ENCODE assay signal across 8 cellular contexts in the genomic region with DNA sequence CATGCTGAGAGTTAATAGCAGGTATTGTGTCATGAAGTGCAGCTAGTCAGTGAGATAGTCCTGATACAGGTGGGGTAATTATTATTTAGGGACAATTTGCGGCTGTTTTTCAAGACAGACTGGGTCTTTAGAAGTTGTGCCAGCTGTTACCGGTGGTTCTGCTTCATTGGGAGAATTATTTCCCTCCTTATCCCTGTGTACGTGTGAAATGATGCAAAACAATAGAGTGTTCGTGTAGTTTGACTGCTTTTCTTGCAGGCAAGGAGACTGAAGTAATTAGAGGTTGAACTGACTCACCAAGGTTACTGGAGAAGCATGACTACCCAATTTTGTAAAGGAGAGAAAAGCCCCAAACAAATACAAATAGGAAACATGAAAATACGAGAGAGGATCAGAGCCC.
DNase-seq lines count a peak whose midpoint lies in the region; ATAC-seq and TF ChIP-seq lines count a peak whose summit lies in the region.

No MANE protein-coding gene starts in this region.

- H3K4me3 ChIP-seq in Caco-2 (ENCODE audit: low read depth, low read length): no peak overlapping the region
- peak overlapping the region; percentile 76 for H3K4me3 ChIP-seq in osteoblast (ENCODE audit: insufficient read depth, low read length)
- no peak overlapping the region for H3K4me3 ChIP-seq in ovary

- POLR2A ChIA-PET in Caco-2 (lab: Charles Lee): interaction anchor here (1.4 kb wide), 1 partner anchor 102 kb away, joined by 13 read pairs; a partner anchor contains a TSS

- no peaks in the 10 kb centered on the region for H3K79me2 ChIP-seq in osteoblast (ENCODE audit: insufficient read depth, low read length)

- TF ChIP-seq EP300 in ovary (IDR thresholded peaks at IDR 0.05): no peak

- ATAC-seq in HG02840 (IDR thresholded peaks at IDR 0.05; ENCODE audit: low FRiP score, unreplicated experiment): no peak

- TF ChIP-seq CTCF in Caco-2 (IDR thresholded peaks at IDR 0.05; ENCODE audit: insufficient read depth in 1 of 2, low read depth in 1 of 2, low read length in 1 of 2, severe bottlenecking in 1 of 2, unreplicated experiment in 1 of 2): no peak
- no peak for TF ChIP-seq CTCF in endothelial cell (IDR thresholded peaks at IDR 0.05; ENCODE audit: unreplicated experiment)
- TF ChIP-seq CTCF in osteoblast (IDR thresholded peaks at IDR 0.05; ENCODE audit: extremely low read depth, low read depth, low read length): no peak
- TF ChIP-seq CTCF in ovary (IDR thresholded peaks at IDR 0.05): no peak

- peak overlapping the region; percentile 88 for H3K4me3 Mint-ChIP-seq in Caco-2 (ENCODE audit: unreplicated experiment)
- H3K4me3 Mint-ChIP-seq in endothelial cell (ENCODE audit: unreplicated experiment): no peak overlapping the region

- H3K27me3 ChIP-seq in Caco-2 (replicated peaks; ENCODE audit: control insufficient read depth, insufficient read depth, low read length) (no peaks in the 10 kb centered on the region), osteoblast (ENCODE audit: insufficient read depth, low read length) (no peaks in the 10 kb centered on the region), ovary (no peaks in the 10 kb centered on the region)

- no peaks in the 10 kb centered on the region for H3K27me3 Mint-ChIP-seq in Caco-2 (ENCODE audit: insufficient read depth, unreplicated experiment)
- H3K27me3 Mint-ChIP-seq in endothelial cell (ENCODE audit: unreplicated experiment): peaks cover 14% of the 10 kb centered on the region

- intact Hi-C loops in Caco-2 (cut with micrococcal nuclease; ENCODE audit: unreplicated experiment) (loop anchor here (2.0 to 5.0 kb wide), 3 partner anchors 51 to 179 kb away; no protein-coding TSS in a partner anchor), ovary (cut with DNase I) (loop anchor here in 1 of 4 donors (5.0 to 10.0 kb wide), 2 partner anchors 101 to 157 kb away; a partner anchor contains a TSS)

- no peaks in the 10 kb centered on the region for H3K36me3 ChIP-seq in Caco-2 (ENCODE audit: control insufficient read depth, insufficient read depth, low read length)
- H3K36me3 ChIP-seq in osteoblast (ENCODE audit: insufficient read depth, low read length): no peaks in the 10 kb centered on the region
- H3K36me3 ChIP-seq in ovary: no peaks in the 10 kb centered on the region

- H3K36me3 Mint-ChIP-seq in Caco-2 (ENCODE audit: insufficient read depth, unreplicated experiment) (peaks cover 8% of the 10 kb centered on the region), endothelial cell (ENCODE audit: low read depth, unreplicated experiment) (no peaks in the 10 kb centered on the region)

- 23 to 27% (median 26%) methylated on average over 5 of the region's 5 CpGs for WGBS in ovary, 3 donors

- H3K27ac ChIP-seq in osteoblast (ENCODE audit: low read depth, low read length) (peak overlapping the region; percentile 100), ovary (peak overlapping the region in 1 of 2 donors; percentile 6)

- CTCF ChIA-PET in Caco-2 (lab: Charles Lee): interaction anchor here (1.3 kb wide), 1 partner anchor 62 kb away, joined by 4 read pairs; no protein-coding TSS in a partner anchor

- no TSS peak for BruUV-seq in Caco-2 (replicated peaks; lab: Mats Ljungman, UMichigan)

- no peaks in the 10 kb centered on the region for H3K9me3 ChIP-seq in Caco-2
- H3K9me3 ChIP-seq in osteoblast (ENCODE audit: low read depth, low read length): no peaks in the 10 kb centered on the region
- no peaks in the 10 kb centered on the region for H3K9me3 ChIP-seq in ovary

- H3K9me3 Mint-ChIP-seq in Caco-2 (ENCODE audit: unreplicated experiment) (peaks cover 14% of the 10 kb centered on the region), endothelial cell (ENCODE audit: unreplicated experiment) (no peaks in the 10 kb centered on the region)

- no peak for DNase-seq in Caco-2
- peak; percentile 18 for DNase-seq in NCI-H146 (lab: John Stamatoyannopoulos, UW)
- no peak for DNase-seq in endothelial cell (ENCODE audit: low spot score)
- peak; percentile 81 for DNase-seq in osteoblast (ENCODE audit: insufficient read length, low spot score, missing footprints)
- DNase-seq in DMS153 (lab: John Stamatoyannopoulos, UW): no peak
- DNase-seq in ovary: no peak
- DNase-seq in NCI-H1092 (lab: John Stamatoyannopoulos, UW): no peak

- H4K20me1 ChIP-seq in osteoblast (ENCODE audit: insufficient read depth, low read length): no peaks in the 10 kb centered on the region

- H3K4me1 ChIP-seq in Caco-2 (peaks cover 13% of the 10 kb centered on the region; the same call in 1 of the 2 replicates), osteoblast (ENCODE audit: insufficient read depth, low read length) (peaks cover 41% of the 10 kb centered on the region), ovary (ENCODE audit: insufficient read depth) (no peaks in the 10 kb centered on the region)

- H3K4me1 Mint-ChIP-seq in Caco-2 (ENCODE audit: low read depth, unreplicated experiment) (peaks cover 8% of the 10 kb centered on the region), endothelial cell (ENCODE audit: unreplicated experiment) (peaks cover 20% of the 10 kb centered on the region)

- peak overlapping the region; percentile 99 for H3K4me2 ChIP-seq in osteoblast (ENCODE audit: insufficient read depth, low read length)

- TF ChIP-seq POLR2A in ovary (IDR thresholded peaks at IDR 0.05): no peak

- peak overlapping the region; percentile 79 for H3K27ac Mint-ChIP-seq in Caco-2 (ENCODE audit: unreplicated experiment)
- peak overlapping the region; percentile 97 for H3K27ac Mint-ChIP-seq in endothelial cell (ENCODE audit: unreplicated experiment)

- H2AFZ ChIP-seq in osteoblast (ENCODE audit: low read length): no peak overlapping the region

Comparison
In these comparisons a context has a peak if more than half of its experiments do, and no peak if none do; other contexts are left out.
1. DNase-seq: peak in NCI-H146 (single experiment) and osteoblast (single experiment); none in Caco-2 (0 of 2), endothelial cell (single experiment), DMS153 (single experiment), ovary (0 of 5) and NCI-H1092 (single experiment).